In genomic region chr7:139851770-139852481, GRCh38 we compare ENCODE assay signal across 1 cellular context.
TF ChIP-seq lines count a peak whose summit lies in the region.

No MANE protein-coding gene starts in this region.

TF ChIP-seq in IMR-90, 13 proteins besides CTCF, POLR2A, EP300 and RAD21 (continued from another document):
- TF ChIP-seq MAZ (IDR thresholded peaks at IDR 0.05; ENCODE audit: borderline replicate concordance, low read depth, low read length) (no peak), FOS (IDR thresholded peaks at IDR 0.05; ENCODE audit: low read depth, low read length) (no peak), BHLHE40 (IDR thresholded peaks at IDR 0.05; ENCODE audit: low read depth, low read length) (no peak), SMC3 (IDR thresholded peaks at IDR 0.05; ENCODE audit: low read depth, low read length) (no peak), RFX5 (IDR thresholded peaks at IDR 0.05; ENCODE audit: low read depth, low read length) (no peak), CEBPB (IDR thresholded peaks at IDR 0.05; ENCODE audit: low read depth, low read length) (no peak)
TF ChIP-seq in IMR-90: peak in this region for 0.
